Comparison of ENCODE assay signal across 17 cellular contexts in genomic region chr2:104736026-104736425, GRCh38.
DNase-seq lines count a peak whose midpoint lies in the region; ATAC-seq lines count a peak whose summit lies in the region.
"Had no signal": no experiment of that assay in that cellular context is flagged by ENCODE, and none has a peak within 500 bp of the region (broad histone marks: within the 10 kb centered on the region; RNA-seq: fewer than 3 reads in every experiment).

No MANE protein-coding gene starts in this region.

- DNase-seq in HT1080 (ENCODE audit: low read depth) (peak; percentile 63), astrocyte of the hippocampus (ENCODE audit: low read depth, low spot score) (peak; percentile 31), epithelial cell of prostate (ENCODE audit: low read depth, low spot score) (peak; percentile 45), renal cortical epithelial cell (ENCODE audit: low read depth) (peak; percentile 43), SW 1271 (lab: John Stamatoyannopoulos, UW) (no peak), NCI-H524 (lab: John Stamatoyannopoulos, UW) (no peak), T-helper 2 cell (no peak)
- DNase-seq: BE2C; CD8-positive, alpha-beta T cell; COR-L47; DMS153; DMS79 treated with DMSO at 0.1 percent for 48 hours; GDM1 had no signal

- no peak for ATAC-seq in HG02840 (IDR thresholded peaks at IDR 0.05; ENCODE audit: low FRiP score, unreplicated experiment)
- ATAC-seq: A549; CD8-positive, alpha-beta T cell; HCT116 had no signal

- no peak overlapping the region for H3K27ac ChIP-seq in epithelial cell of prostate
- H3K27ac ChIP-seq: A549, HL-60 had no signal

Comparison
In these comparisons a context has a peak if more than half of its experiments do, and no peak if none do; other contexts are left out.
1. DNase-seq: peak in HT1080 (single experiment), astrocyte of the hippocampus (single experiment), epithelial cell of prostate (single experiment) and renal cortical epithelial cell (single experiment); none in SW 1271 (0 of 2), NCI-H524 (0 of 2) and T-helper 2 cell (0 of 5).